8 cellular contexts compared by ENCODE assay signal in the genomic region with DNA sequence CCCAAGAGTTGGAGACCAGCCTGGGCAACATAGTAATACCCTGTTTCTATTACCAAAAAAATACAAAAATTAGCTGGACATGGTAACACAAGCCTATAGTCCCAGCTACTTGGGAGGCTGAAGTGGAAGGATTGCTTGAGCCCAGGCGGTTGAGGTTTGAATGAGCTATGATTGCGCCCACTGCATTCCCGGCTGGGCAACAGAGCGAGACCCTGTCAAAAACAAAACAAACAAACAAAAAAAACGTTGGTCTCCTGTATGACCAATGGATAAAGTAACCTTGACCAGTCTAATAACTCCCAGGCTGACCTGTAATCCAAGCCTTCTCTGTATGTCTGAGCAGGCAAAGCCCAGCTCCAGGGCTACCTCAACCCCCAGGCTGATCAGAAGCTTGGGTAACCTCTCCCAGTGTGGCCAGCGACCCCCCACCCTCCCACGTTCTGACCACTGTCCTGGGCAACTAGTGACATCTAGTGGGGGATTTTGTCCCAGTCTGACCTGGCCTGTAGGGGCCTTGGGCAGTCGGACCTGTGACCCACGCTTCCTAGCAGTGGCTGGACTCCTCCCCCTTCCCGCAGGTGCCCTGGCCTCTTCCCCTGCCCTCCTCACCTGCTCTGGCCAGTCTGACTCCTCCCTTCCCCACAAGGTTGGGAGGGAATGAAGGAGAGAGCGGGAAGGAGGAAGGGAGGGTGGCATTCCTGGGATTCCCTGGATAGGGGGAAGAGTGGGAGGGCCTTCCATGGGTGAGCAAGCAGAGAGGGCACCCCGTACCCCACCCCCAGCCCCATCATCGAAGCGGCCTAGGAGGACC. TPM values are rescaled to one million over a fixed set of nuclear protein-coding genes. Genes with fewer than 3 reads are reported as not detected.
DNase-seq lines count a peak whose midpoint lies in the region; ATAC-seq, FAIRE-seq and TF ChIP-seq lines count a peak whose summit lies in the region.

No MANE protein-coding gene starts in this region.

- no peak overlapping the region for H3K27ac Mint-ChIP-seq in activated T-helper 2 cell treated with anti-CD3 and anti-CD28 coated beads, Interferon-gamma antibody, Interleukin-2, Interleukin-4, amounts not matched to agents 10 μg/mL and 5 μg/mL and 100 μg/mL, durations not matched to agents 14 hours and 24 hours and 36 hours

- FAIRE-seq in D721Med (lab: Jason Lieb, UNC): no peak

- H3K4me1 Mint-ChIP-seq in activated T-helper 2 cell treated with anti-CD3 and anti-CD28 coated beads, Interferon-gamma antibody, Interleukin-2, Interleukin-4, amounts not matched to agents 10 μg/mL and 5 μg/mL and 100 μg/mL, durations not matched to agents 14 hours and 24 hours and 36 hours (ENCODE audit: low read depth): no peaks in the 10 kb centered on the region

- H3K27ac ChIP-seq in coronary artery: peak overlapping the region; percentile 58 to 91

- ATAC-seq in HG02938 (IDR thresholded peaks at IDR 0.05; ENCODE audit: unreplicated experiment) (no peak), HG03354 (IDR thresholded peaks at IDR 0.05; ENCODE audit: poor library complexity, severe bottlenecking, unreplicated experiment) (no peak)

- no peak overlapping the region for H3K4me3 Mint-ChIP-seq in activated T-helper 2 cell treated with anti-CD3 and anti-CD28 coated beads, Interferon-gamma antibody, Interleukin-2, Interleukin-4, amounts not matched to agents 10 μg/mL and 5 μg/mL and 100 μg/mL, durations not matched to agents 14 hours and 24 hours and 36 hours (ENCODE audit: low read depth)

- no peak for DNase-seq in D721Med (ENCODE audit: insufficient read length, low spot score)
- peak; percentile 96 for DNase-seq in NCI-H146 treated with DMSO at 0.1 percent for 48 hours (lab: John Stamatoyannopoulos, UW; ENCODE audit: unreplicated experiment)
- no peak for DNase-seq in coronary artery (ENCODE audit: low spot score)
- peak; percentile 31 for DNase-seq in medulla oblongata (ENCODE audit: extremely low spot score)
- no peak for DNase-seq in NCI-H526 treated with DMSO at 0.1 percent for 48 hours (lab: John Stamatoyannopoulos, UW)
- DNase-seq in activated T-helper 2 cell treated with anti-CD3 and anti-CD28 coated beads, Interferon-gamma antibody, Interleukin-2, Interleukin-4, amounts not matched to agents 10 μg/mL and 5 μg/mL and 100 μg/mL, durations not matched to agents 14 hours and 24 hours and 36 hours (ENCODE audit: low spot score): no peak

- H3K9me3 Mint-ChIP-seq in activated T-helper 2 cell treated with anti-CD3 and anti-CD28 coated beads, Interferon-gamma antibody, Interleukin-2, Interleukin-4, amounts not matched to agents 10 μg/mL and 5 μg/mL and 100 μg/mL, durations not matched to agents 14 hours and 24 hours and 36 hours: no peaks in the 10 kb centered on the region

- TF ChIP-seq CTCF in D721Med (IDR thresholded peaks at IDR 0.05; ENCODE audit: insufficient read depth, missing control alignments) (peak; percentile 18), coronary artery (IDR thresholded peaks at IDR 0.05) (no peak)

- no peaks in the 10 kb centered on the region for H3K36me3 Mint-ChIP-seq in activated T-helper 2 cell treated with anti-CD3 and anti-CD28 coated beads, Interferon-gamma antibody, Interleukin-2, Interleukin-4, amounts not matched to agents 10 μg/mL and 5 μg/mL and 100 μg/mL, durations not matched to agents 14 hours and 24 hours and 36 hours (ENCODE audit: low read depth)

- H3K4me3 ChIP-seq in coronary artery: peak overlapping the region; percentile 87

- peaks cover 13% of the 10 kb centered on the region for H3K27me3 Mint-ChIP-seq in activated T-helper 2 cell treated with anti-CD3 and anti-CD28 coated beads, Interferon-gamma antibody, Interleukin-2, Interleukin-4, amounts not matched to agents 10 μg/mL and 5 μg/mL and 100 μg/mL, durations not matched to agents 14 hours and 24 hours and 36 hours (ENCODE audit: low read depth)

- intact Hi-C loops in activated T-helper 2 cell treated with anti-CD3 and anti-CD28 coated beads, Interferon-gamma antibody, Interleukin-2, Interleukin-4, amounts not matched to agents 10 μg/mL and 5 μg/mL and 100 μg/mL, durations not matched to agents 14 hours and 24 hours and 36 hours (cut with micrococcal nuclease): no loop called here

RNA-seq across cellular contexts. Expression of a gene that starts 1.0 kb away (rescaled TPM):
- total RNA-seq in activated T-helper 2 cell treated with anti-CD3 and anti-CD28 coated beads, Interferon-gamma antibody, Interleukin-2, Interleukin-4, amounts not matched to agents 10 μg/mL and 5 μg/mL and 100 μg/mL, durations not matched to agents 14 hours and 24 hours and 36 hours: not detected in 2 replicates

RNA-seq across cellular contexts. Expression of a gene that starts 30.2 kb away (rescaled TPM):
- not detected in 2 replicates for total RNA-seq in activated T-helper 2 cell treated with anti-CD3 and anti-CD28 coated beads, Interferon-gamma antibody, Interleukin-2, Interleukin-4, amounts not matched to agents 10 μg/mL and 5 μg/mL and 100 μg/mL, durations not matched to agents 14 hours and 24 hours and 36 hours

RNA-seq across cellular contexts. Expression of a gene that starts 38.2 kb away (rescaled TPM):
- 0.27 and 0.37 TPM in 2 replicates for total RNA-seq in activated T-helper 2 cell treated with anti-CD3 and anti-CD28 coated beads, Interferon-gamma antibody, Interleukin-2, Interleukin-4, amounts not matched to agents 10 μg/mL and 5 μg/mL and 100 μg/mL, durations not matched to agents 14 hours and 24 hours and 36 hours

RNA-seq across cellular contexts. Expression of a gene that starts 59.3 kb away (rescaled TPM):
- total RNA-seq in activated T-helper 2 cell treated with anti-CD3 and anti-CD28 coated beads, Interferon-gamma antibody, Interleukin-2, Interleukin-4, amounts not matched to agents 10 μg/mL and 5 μg/mL and 100 μg/mL, durations not matched to agents 14 hours and 24 hours and 36 hours: 83.5 and 85.2 TPM in 2 replicates

Comparison
In these comparisons a context has a peak if more than half of its experiments do, and no peak if none do; other contexts are left out.
1. DNase-seq: peak in NCI-H146 treated with DMSO at 0.1 percent for 48 hours (single experiment) and medulla oblongata (single experiment); none in D721Med (single experiment), coronary artery (single experiment), NCI-H526 treated with DMSO at 0.1 percent for 48 hours (single experiment) and activated T-helper 2 cell treated with anti-CD3 and anti-CD28 coated beads, Interferon-gamma antibody, Interleukin-2, Interleukin-4, amounts not matched to agents 10 μg/mL and 5 μg/mL and 100 μg/mL, durations not matched to agents 14 hours and 24 hours and 36 hours (single experiment).